In the genomic region with DNA sequence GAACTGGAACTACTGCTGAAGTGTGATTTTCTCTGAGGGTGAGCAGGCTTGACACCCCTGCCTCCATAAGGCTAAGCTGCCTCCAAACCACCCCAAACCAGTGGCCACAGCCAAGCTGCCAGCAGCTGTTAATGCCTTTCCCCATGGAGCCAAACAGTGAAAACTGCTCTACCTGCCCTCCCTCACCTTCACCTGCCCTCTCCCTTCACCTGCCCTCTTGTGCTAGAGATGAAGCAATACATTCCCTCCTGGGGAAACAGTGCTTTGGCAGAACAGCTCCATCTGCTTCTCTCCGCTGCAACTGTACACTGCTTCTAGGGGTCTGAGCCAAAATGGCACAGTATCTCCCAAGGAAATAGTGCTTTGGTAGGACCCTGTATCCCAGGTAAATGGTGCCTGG, we compare ENCODE assay signal across 21 cellular contexts.
"Had no signal": no experiment of that assay in that cellular context is flagged by ENCODE, and none has a peak within 500 bp of the region (broad histone marks: within the 10 kb centered on the region; RNA-seq: fewer than 3 reads in every experiment).

No MANE protein-coding gene starts in this region.

- H3K4me3 Mint-ChIP-seq: activated CD4-positive, alpha-beta memory T cell treated with anti-CD3 and anti-CD28 coated beads, Interleukin-2, amount 10 ng/mL, durations not matched to agents 7 days and 5 days; activated naive CD8-positive, alpha-beta T cell treated with anti-CD3 and anti-CD28 coated beads, Interleukin-2, amount 10 ng/mL, durations not matched to agents 7 days and 5 days; activated T-helper 17 cell treated with anti-CD3 and anti-CD28 coated beads, Interleukin-2, amount 50 U/mL, for 72 hours; natural killer cell had no signal

- H3K4me3 ChIP-seq: lower lobe of right lung, smooth muscle cell, stomach had no signal

- H3K36me3 ChIP-seq: lower lobe of right lung, stomach had no signal

- DNase-seq: activated CD4-positive, alpha-beta memory T cell treated with anti-CD3 and anti-CD28 coated beads, Interleukin-2, amount 10 ng/mL, durations not matched to agents 7 days and 5 days; activated CD4-positive, alpha-beta T cell treated with anti-CD3 and anti-CD28 coated beads for 48 hours; activated CD4-positive, CD25-positive, alpha-beta regulatory T cell; activated naive CD4-positive, alpha-beta T cell treated with Interleukin-2 at 50 U/mL for 16 hours; activated naive CD8-positive, alpha-beta T cell treated with anti-CD3 and anti-CD28 coated beads, Interleukin-2, amount 10 ng/mL, durations not matched to agents 7 days and 5 days; activated T-cell treated with anti-CD3 and anti-CD28 coated beads, Interleukin-2, amount 50 U/mL, for 1 hour; amygdala; foreskin keratinocyte; hippocampal formation; islet precursor cell; left colon; lower lobe of right lung; natural killer cell; stimulated activated CD4-positive, alpha-beta T cell treated with anti-CD3 and anti-CD28 coated beads, Interleukin-4, amount 100 ng/mL, for 1 hour; stomach; trophoblast cell had no signal

- H2AFZ ChIP-seq: parathyroid adenoma had no signal

- H3K4me2 ChIP-seq: smooth muscle cell had no signal

- H3K27me3 ChIP-seq: foreskin keratinocyte, stomach had no signal

- H3K27ac ChIP-seq: epithelial cell of prostate, foreskin keratinocyte, lower lobe of right lung, parathyroid adenoma, stomach had no signal

- H3K4me1 ChIP-seq: foreskin keratinocyte, lower lobe of right lung, stomach had no signal

- H3K27ac Mint-ChIP-seq: activated CD4-positive, alpha-beta memory T cell treated with anti-CD3 and anti-CD28 coated beads, Interleukin-2, amount 10 ng/mL, durations not matched to agents 7 days and 5 days; activated naive CD8-positive, alpha-beta T cell treated with anti-CD3 and anti-CD28 coated beads, Interleukin-2, amount 10 ng/mL, durations not matched to agents 7 days and 5 days; activated T-helper 17 cell treated with anti-CD3 and anti-CD28 coated beads, Interleukin-2, amount 50 U/mL, for 72 hours; natural killer cell had no signal

- H3K27me3 Mint-ChIP-seq: activated CD4-positive, alpha-beta memory T cell treated with anti-CD3 and anti-CD28 coated beads, Interleukin-2, amount 10 ng/mL, durations not matched to agents 7 days and 5 days; activated naive CD8-positive, alpha-beta T cell treated with anti-CD3 and anti-CD28 coated beads, Interleukin-2, amount 10 ng/mL, durations not matched to agents 7 days and 5 days; activated T-helper 17 cell treated with anti-CD3 and anti-CD28 coated beads, Interleukin-2, amount 50 U/mL, for 72 hours had no signal

- H3K36me3 Mint-ChIP-seq: activated naive CD8-positive, alpha-beta T cell treated with anti-CD3 and anti-CD28 coated beads, Interleukin-2, amount 10 ng/mL, durations not matched to agents 7 days and 5 days; natural killer cell had no signal

- ATAC-seq: activated T-helper 17 cell treated with anti-CD3 and anti-CD28 coated beads, Interleukin-2, amount 50 U/mL, for 72 hours; foreskin keratinocyte; left colon; natural killer cell; sciatic nerve had no signal

- H3K4me1 Mint-ChIP-seq: activated CD4-positive, alpha-beta memory T cell treated with anti-CD3 and anti-CD28 coated beads, Interleukin-2, amount 10 ng/mL, durations not matched to agents 7 days and 5 days; activated naive CD8-positive, alpha-beta T cell treated with anti-CD3 and anti-CD28 coated beads, Interleukin-2, amount 10 ng/mL, durations not matched to agents 7 days and 5 days; activated T-helper 17 cell treated with anti-CD3 and anti-CD28 coated beads, Interleukin-2, amount 50 U/mL, for 72 hours; natural killer cell had no signal
